ENCODE assay signal across 8 cellular contexts in genomic region chr6:106525111-106525884, GRCh38.
DNase-seq lines count a peak whose midpoint lies in the region; ATAC-seq lines count a peak whose summit lies in the region.

No MANE protein-coding gene starts in this region.

- peak overlapping the region; percentile 2 for H3K9ac ChIP-seq in mucosa of stomach (ENCODE audit: low read length)

- H3K9me3 ChIP-seq in mucosa of stomach (ENCODE audit: control insufficient read depth, low read length) = no peaks in the 10 kb centered on the region

- H3K27me3 Mint-ChIP-seq in T-cell = no peaks in the 10 kb centered on the region

- CTCF ChIA-PET in T-cell (lab: Charles Lee) = interaction anchor here (0.7 to 2.9 kb wide), 8 partner anchors 9 to 73 kb away, joined by 3 to 29 read pairs (median 6); no protein-coding TSS in a partner anchor

- no peaks in the 10 kb centered on the region for H3K4me1 ChIP-seq in mucosa of stomach (ENCODE audit: control insufficient read depth, insufficient read depth, low read length)

- no peak overlapping the region for H3K4me3 ChIP-seq in mucosa of stomach (ENCODE audit: low read length)

- peak overlapping the region; percentile 95 to 96 for H3K27ac Mint-ChIP-seq in T-cell

- H3K36me3 ChIP-seq in mucosa of stomach (ENCODE audit: control insufficient read depth, insufficient read depth, low read length) = no peaks in the 10 kb centered on the region

- DNase-seq in T-cell (no peak), activated gamma-delta T cell (lab: John Stamatoyannopoulos, UW) (no peak), glomerular visceral epithelial cell (ENCODE audit: extremely low spot score) (no peak), NCI-H526 (lab: John Stamatoyannopoulos, UW) (no peak), GM03348 (ENCODE audit: low spot score) (no peak)

- peaks cover 36% of the 10 kb centered on the region for H3K36me3 Mint-ChIP-seq in T-cell

- POLR2A ChIA-PET in T-cell (lab: Charles Lee) = interaction anchor here (0.8 to 2.4 kb wide), 8 partner anchors 9 to 34 kb away, joined by 3 to 15 read pairs (median 4); no protein-coding TSS in a partner anchor

- ATAC-seq in GM19043 (IDR thresholded peaks at IDR 0.05; ENCODE audit: low read depth, unreplicated experiment) (peak; percentile 44), HG02943 (IDR thresholded peaks at IDR 0.05; ENCODE audit: low read depth, unreplicated experiment) (peak; percentile 37), T-cell (replicated peaks in 1 of 4) (peak; percentile 28 to 46 (median 38))

- H3K4me3 Mint-ChIP-seq in T-cell = peak overlapping the region; percentile 85 to 90 (median 88)

- H3K4me1 Mint-ChIP-seq in T-cell = peaks cover 71 to 74% (median 71%) of the 10 kb centered on the region in 3 donors

- H3K9me3 Mint-ChIP-seq in T-cell = no peaks in the 10 kb centered on the region

- no peaks in the 10 kb centered on the region for H3K27me3 ChIP-seq in mucosa of stomach (ENCODE audit: control insufficient read depth, insufficient read depth, low read length)
